1 cellular context compared by ENCODE assay signal in the genomic region with DNA sequence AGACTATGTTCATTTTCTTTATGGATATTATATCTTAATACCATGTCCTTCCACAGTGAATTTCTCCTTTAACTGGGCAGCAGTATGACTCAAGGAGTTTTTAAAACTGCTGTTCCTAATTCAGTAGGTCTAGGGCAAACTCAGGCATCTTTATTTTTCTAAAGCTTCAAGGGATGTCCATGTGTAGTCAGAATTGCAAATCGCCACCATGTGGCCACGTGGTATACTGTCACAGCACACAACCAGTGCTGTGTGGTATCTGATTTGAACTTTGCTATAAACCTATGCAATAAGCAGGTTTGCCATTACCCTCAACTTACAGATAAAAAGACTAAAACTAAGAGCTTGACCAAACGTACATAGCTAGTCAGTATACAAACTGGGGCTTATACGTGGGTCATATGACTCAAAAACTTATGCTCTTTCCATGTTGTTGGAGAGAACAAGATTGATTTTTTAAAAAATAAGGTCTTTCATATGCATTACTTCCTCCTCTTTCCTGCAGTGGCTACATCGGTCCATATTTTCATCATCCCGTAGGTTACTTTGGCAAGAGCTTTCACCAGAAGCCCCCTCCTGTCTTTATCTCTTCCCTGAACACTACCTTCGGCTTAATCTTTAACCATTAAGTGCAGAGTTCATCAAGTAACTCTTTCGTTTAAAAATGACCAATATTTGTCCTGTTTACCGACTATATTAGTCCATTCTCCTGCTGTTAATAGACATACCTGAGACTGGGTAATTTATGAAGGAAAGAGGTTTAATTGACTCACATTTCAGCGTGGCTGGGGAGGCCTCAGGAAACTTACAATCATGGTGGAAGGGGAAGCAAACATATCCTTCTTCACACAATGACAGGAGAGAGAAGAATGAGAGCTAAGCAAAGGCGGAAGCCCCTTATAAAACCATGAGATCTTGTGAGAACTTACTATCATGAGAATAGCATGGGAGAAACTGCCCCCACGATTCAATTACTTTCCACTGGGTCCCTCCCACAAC.
A peak's percentile ranks its signal among the peaks of the same experiment; 100 is the strongest.
TF ChIP-seq lines count a peak whose summit lies in the region.

No MANE protein-coding gene starts in this region.

TF ChIP-seq in HepG2, 621 proteins besides CTCF, POLR2A, EP300 and RAD21 (continued from another document and continues in another):
- TF ChIP-seq, protein P1, sequence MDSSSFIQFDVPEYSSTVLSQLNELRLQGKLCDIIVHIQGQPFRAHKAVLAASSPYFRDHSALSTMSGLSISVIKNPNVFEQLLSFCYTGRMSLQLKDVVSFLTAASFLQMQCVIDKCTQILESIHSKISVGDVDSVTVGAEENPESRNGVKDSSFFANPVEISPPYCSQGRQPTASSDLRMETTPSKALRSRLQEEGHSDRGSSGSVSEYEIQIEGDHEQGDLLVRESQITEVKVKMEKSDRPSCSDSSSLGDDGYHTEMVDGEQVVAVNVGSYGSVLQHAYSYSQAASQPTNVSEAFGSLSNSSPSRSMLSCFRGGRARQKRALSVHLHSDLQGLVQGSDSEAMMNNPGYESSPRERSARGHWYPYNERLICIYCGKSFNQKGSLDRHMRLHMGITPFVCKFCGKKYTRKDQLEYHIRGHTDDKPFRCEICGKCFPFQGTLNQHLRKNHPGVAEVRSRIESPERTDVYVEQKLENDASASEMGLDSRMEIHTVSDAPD (CRISPR knock-in tag; IDR thresholded peaks at IDR 0.05) = 0 out of 2 replicates have a peak, but pooled peaks have one; percentile 50
- TF ChIP-seq CEBPG (CRISPR knock-in tag; IDR thresholded peaks at IDR 0.05) (peak; percentile 50; the same call in 1 of the 2 replicates), ZFP36L1 (CRISPR knock-in tag; IDR thresholded peaks at IDR 0.05) (no peak), AKAP8 (CRISPR knock-in tag; IDR thresholded peaks at IDR 0.05) (no peak), ZNF563 (CRISPR knock-in tag; IDR thresholded peaks at IDR 0.05) (no peak), FOXA3 (CRISPR knock-in tag; IDR thresholded peaks at IDR 0.05) (peak; percentile 54; the same call in 1 of the 2 replicates), ZNF549 (CRISPR knock-in tag; IDR thresholded peaks at IDR 0.05) (no peak), SNAPC2 (CRISPR knock-in tag; IDR thresholded peaks at IDR 0.05) (no peak), MTF2 (CRISPR knock-in tag; IDR thresholded peaks at IDR 0.05; ENCODE audit: borderline replicate concordance) (no peak), ZNF562 (CRISPR knock-in tag; IDR thresholded peaks at IDR 0.05; ENCODE audit: borderline replicate concordance) (no peak), IKZF4 (CRISPR knock-in tag; IDR thresholded peaks at IDR 0.05; ENCODE audit: borderline replicate concordance, low read depth, not compliant biosample characterization) (no peak), YEATS4 (CRISPR knock-in tag; IDR thresholded peaks at IDR 0.05; ENCODE audit: borderline replicate concordance) (0 out of 2 replicates have a peak, but pooled peaks have one; percentile 29), ZFAT (CRISPR knock-in tag; conservative IDR thresholded peaks at IDR 0.05) (no peak), GATAD2A (CRISPR knock-in tag; IDR thresholded peaks at IDR 0.05) (peak; percentile 48), BCL6 (CRISPR knock-in tag; IDR thresholded peaks at IDR 0.05) (no peak; the same call in 1 of the 2 replicates), ASH2L (IDR thresholded peaks at IDR 0.05; ENCODE audit: insufficient read length, low read depth, low read length) (no peak), HDAC2 (CRISPR knock-in tag; IDR thresholded peaks at IDR 0.05) (0 out of 2 replicates have a peak, but pooled peaks have one; percentile 15), STAG1 (CRISPR knock-in tag; IDR thresholded peaks at IDR 0.05) (peak; percentile 8; the same call in 1 of the 2 replicates)
- TF ChIP-seq, protein P2, sequence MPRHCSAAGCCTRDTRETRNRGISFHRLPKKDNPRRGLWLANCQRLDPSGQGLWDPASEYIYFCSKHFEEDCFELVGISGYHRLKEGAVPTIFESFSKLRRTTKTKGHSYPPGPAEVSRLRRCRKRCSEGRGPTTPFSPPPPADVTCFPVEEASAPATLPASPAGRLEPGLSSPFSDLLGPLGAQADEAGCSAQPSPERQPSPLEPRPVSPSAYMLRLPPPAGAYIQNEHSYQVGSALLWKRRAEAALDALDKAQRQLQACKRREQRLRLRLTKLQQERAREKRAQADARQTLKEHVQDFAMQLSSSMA (CRISPR knock-in tag; IDR thresholded peaks at IDR 0.05) = no peak
- TF ChIP-seq, protein P3, sequence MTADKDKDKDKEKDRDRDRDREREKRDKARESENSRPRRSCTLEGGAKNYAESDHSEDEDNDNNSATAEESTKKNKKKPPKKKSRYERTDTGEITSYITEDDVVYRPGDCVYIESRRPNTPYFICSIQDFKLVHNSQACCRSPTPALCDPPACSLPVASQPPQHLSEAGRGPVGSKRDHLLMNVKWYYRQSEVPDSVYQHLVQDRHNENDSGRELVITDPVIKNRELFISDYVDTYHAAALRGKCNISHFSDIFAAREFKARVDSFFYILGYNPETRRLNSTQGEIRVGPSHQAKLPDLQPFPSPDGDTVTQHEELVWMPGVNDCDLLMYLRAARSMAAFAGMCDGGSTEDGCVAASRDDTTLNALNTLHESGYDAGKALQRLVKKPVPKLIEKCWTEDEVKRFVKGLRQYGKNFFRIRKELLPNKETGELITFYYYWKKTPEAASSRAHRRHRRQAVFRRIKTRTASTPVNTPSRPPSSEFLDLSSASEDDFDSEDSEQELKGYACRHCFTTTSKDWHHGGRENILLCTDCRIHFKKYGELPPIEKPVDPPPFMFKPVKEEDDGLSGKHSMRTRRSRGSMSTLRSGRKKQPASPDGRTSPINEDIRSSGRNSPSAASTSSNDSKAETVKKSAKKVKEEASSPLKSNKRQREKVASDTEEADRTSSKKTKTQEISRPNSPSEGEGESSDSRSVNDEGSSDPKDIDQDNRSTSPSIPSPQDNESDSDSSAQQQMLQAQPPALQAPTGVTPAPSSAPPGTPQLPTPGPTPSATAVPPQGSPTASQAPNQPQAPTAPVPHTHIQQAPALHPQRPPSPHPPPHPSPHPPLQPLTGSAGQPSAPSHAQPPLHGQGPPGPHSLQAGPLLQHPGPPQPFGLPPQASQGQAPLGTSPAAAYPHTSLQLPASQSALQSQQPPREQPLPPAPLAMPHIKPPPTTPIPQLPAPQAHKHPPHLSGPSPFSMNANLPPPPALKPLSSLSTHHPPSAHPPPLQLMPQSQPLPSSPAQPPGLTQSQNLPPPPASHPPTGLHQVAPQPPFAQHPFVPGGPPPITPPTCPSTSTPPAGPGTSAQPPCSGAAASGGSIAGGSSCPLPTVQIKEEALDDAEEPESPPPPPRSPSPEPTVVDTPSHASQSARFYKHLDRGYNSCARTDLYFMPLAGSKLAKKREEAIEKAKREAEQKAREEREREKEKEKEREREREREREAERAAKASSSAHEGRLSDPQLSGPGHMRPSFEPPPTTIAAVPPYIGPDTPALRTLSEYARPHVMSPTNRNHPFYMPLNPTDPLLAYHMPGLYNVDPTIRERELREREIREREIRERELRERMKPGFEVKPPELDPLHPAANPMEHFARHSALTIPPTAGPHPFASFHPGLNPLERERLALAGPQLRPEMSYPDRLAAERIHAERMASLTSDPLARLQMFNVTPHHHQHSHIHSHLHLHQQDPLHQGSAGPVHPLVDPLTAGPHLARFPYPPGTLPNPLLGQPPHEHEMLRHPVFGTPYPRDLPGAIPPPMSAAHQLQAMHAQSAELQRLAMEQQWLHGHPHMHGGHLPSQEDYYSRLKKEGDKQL (CRISPR knock-in tag; IDR thresholded peaks at IDR 0.05; ENCODE audit: low read depth) = no peak
- TF ChIP-seq, protein P4, sequence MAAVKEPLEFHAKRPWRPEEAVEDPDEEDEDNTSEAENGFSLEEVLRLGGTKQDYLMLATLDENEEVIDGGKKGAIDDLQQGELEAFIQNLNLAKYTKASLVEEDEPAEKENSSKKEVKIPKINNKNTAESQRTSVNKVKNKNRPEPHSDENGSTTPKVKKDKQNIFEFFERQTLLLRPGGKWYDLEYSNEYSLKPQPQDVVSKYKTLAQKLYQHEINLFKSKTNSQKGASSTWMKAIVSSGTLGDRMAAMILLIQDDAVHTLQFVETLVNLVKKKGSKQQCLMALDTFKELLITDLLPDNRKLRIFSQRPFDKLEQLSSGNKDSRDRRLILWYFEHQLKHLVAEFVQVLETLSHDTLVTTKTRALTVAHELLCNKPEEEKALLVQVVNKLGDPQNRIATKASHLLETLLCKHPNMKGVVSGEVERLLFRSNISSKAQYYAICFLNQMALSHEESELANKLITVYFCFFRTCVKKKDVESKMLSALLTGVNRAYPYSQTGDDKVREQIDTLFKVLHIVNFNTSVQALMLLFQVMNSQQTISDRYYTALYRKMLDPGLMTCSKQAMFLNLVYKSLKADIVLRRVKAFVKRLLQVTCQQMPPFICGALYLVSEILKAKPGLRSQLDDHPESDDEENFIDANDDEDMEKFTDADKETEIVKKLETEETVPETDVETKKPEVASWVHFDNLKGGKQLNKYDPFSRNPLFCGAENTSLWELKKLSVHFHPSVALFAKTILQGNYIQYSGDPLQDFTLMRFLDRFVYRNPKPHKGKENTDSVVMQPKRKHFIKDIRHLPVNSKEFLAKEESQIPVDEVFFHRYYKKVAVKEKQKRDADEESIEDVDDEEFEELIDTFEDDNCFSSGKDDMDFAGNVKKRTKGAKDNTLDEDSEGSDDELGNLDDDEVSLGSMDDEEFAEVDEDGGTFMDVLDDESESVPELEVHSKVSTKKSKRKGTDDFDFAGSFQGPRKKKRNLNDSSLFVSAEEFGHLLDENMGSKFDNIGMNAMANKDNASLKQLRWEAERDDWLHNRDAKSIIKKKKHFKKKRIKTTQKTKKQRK (IDR thresholded peaks at IDR 0.05; ENCODE audit: low read length) = no peak
- TF ChIP-seq, protein P5, sequence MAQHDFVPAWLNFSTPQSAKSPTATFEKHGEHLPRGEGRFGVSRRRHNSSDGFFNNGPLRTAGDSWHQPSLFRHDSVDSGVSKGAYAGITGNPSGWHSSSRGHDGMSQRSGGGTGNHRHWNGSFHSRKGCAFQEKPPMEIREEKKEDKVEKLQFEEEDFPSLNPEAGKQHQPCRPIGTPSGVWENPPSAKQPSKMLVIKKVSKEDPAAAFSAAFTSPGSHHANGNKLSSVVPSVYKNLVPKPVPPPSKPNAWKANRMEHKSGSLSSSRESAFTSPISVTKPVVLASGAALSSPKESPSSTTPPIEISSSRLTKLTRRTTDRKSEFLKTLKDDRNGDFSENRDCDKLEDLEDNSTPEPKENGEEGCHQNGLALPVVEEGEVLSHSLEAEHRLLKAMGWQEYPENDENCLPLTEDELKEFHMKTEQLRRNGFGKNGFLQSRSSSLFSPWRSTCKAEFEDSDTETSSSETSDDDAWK (CRISPR knock-in tag; IDR thresholded peaks at IDR 0.05) = no peak
- TF ChIP-seq, protein P6, sequence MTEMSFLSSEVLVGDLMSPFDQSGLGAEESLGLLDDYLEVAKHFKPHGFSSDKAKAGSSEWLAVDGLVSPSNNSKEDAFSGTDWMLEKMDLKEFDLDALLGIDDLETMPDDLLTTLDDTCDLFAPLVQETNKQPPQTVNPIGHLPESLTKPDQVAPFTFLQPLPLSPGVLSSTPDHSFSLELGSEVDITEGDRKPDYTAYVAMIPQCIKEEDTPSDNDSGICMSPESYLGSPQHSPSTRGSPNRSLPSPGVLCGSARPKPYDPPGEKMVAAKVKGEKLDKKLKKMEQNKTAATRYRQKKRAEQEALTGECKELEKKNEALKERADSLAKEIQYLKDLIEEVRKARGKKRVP (CRISPR knock-in tag; IDR thresholded peaks at IDR 0.05) = 0 out of 4 replicates have a peak, but pooled peaks of 1 of the 2 experiments have one; percentile 30
- TF ChIP-seq, protein P7, sequence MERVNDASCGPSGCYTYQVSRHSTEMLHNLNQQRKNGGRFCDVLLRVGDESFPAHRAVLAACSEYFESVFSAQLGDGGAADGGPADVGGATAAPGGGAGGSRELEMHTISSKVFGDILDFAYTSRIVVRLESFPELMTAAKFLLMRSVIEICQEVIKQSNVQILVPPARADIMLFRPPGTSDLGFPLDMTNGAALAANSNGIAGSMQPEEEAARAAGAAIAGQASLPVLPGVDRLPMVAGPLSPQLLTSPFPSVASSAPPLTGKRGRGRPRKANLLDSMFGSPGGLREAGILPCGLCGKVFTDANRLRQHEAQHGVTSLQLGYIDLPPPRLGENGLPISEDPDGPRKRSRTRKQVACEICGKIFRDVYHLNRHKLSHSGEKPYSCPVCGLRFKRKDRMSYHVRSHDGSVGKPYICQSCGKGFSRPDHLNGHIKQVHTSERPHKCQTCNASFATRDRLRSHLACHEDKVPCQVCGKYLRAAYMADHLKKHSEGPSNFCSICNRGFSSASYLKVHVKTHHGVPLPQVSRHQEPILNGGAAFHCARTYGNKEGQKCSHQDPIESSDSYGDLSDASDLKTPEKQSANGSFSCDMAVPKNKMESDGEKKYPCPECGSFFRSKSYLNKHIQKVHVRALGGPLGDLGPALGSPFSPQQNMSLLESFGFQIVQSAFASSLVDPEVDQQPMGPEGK (CRISPR knock-in tag; IDR thresholded peaks at IDR 0.05) = peak; percentile 17; the same call in 1 of the 2 replicates
- TF ChIP-seq, protein P8, sequence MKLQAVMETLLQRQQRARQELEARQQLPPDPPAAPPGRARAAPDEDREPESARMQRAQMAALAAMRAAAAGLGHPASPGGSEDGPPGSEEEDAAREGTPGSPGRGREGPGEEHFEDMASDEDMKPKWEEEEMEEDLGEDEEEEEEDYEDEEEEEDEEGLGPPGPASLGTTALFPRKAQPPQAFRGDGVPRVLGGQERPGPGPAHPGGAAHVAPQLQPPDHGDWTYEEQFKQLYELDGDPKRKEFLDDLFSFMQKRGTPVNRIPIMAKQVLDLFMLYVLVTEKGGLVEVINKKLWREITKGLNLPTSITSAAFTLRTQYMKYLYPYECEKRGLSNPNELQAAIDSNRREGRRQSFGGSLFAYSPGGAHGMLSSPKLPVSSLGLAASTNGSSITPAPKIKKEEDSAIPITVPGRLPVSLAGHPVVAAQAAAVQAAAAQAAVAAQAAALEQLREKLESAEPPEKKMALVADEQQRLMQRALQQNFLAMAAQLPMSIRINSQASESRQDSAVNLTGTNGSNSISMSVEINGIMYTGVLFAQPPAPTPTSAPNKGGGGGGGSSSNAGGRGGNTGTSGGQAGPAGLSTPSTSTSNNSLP (IDR thresholded peaks at IDR 0.05; ENCODE audit: low read depth, low read length) = 0 out of 2 replicates have a peak, but pooled peaks have one; percentile 12
- TF ChIP-seq, protein P9, sequence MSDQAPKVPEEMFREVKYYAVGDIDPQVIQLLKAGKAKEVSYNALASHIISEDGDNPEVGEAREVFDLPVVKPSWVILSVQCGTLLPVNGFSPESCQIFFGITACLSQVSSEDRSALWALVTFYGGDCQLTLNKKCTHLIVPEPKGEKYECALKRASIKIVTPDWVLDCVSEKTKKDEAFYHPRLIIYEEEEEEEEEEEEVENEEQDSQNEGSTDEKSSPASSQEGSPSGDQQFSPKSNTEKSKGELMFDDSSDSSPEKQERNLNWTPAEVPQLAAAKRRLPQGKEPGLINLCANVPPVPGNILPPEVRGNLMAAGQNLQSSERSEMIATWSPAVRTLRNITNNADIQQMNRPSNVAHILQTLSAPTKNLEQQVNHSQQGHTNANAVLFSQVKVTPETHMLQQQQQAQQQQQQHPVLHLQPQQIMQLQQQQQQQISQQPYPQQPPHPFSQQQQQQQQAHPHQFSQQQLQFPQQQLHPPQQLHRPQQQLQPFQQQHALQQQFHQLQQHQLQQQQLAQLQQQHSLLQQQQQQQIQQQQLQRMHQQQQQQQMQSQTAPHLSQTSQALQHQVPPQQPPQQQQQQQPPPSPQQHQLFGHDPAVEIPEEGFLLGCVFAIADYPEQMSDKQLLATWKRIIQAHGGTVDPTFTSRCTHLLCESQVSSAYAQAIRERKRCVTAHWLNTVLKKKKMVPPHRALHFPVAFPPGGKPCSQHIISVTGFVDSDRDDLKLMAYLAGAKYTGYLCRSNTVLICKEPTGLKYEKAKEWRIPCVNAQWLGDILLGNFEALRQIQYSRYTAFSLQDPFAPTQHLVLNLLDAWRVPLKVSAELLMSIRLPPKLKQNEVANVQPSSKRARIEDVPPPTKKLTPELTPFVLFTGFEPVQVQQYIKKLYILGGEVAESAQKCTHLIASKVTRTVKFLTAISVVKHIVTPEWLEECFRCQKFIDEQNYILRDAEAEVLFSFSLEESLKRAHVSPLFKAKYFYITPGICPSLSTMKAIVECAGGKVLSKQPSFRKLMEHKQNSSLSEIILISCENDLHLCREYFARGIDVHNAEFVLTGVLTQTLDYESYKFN (CRISPR knock-in tag; conservative IDR thresholded peaks at IDR 0.05) = peak; percentile 85
